Comparison of ENCODE assay signal across 1 cellular context in genomic region chr1:163069142-163069541, GRCh38.
TF ChIP-seq lines count a peak whose summit lies in the region.

Gene RGS4, plus strand, starts transcription at chr1:163069361. Its CDS starts 124 bp downstream, at chr1:163069485.

TF ChIP-seq in A549, 52 proteins besides CTCF, POLR2A, EP300 and RAD21 (continued from another document):
- no peak for TF ChIP-seq HMGXB4 (CRISPR knock-in tag; IDR thresholded peaks at IDR 0.05; ENCODE audit: borderline replicate concordance)
- TF ChIP-seq PBX3 (IDR thresholded peaks at IDR 0.05), result no peak
- TF ChIP-seq FOSL2 (IDR thresholded peaks at IDR 0.05), result no peak
- no peak for TF ChIP-seq FOSL2 (CRISPR knock-in tag; IDR thresholded peaks at IDR 0.05)
- no peak for TF ChIP-seq MAZ (IDR thresholded peaks at IDR 0.05; ENCODE audit: borderline replicate concordance, low read depth, low read length)
- no peak for TF ChIP-seq PHF8 (IDR thresholded peaks at IDR 0.05; ENCODE audit: borderline replicate concordance, low read depth)
- no peak for TF ChIP-seq RARB (CRISPR knock-in tag; IDR thresholded peaks at IDR 0.05)
- TF ChIP-seq USF2 (IDR thresholded peaks at IDR 0.05), result no peak
- TF ChIP-seq KDM5A (IDR thresholded peaks at IDR 0.05), result no peak
- TF ChIP-seq POLR2AphosphoS2 (conservative IDR thresholded peaks at IDR 0.05; ENCODE audit: low read length), result no peak
- no peak for TF ChIP-seq HOXB13 (CRISPR knock-in tag; IDR thresholded peaks at IDR 0.05; ENCODE audit: low read depth)
TF ChIP-seq in A549: peak in this region for 0.
